In genomic region chr20:61117725-61118124, GRCh38 we compare ENCODE assay signal across 1 cellular context.
TF ChIP-seq lines count a peak whose summit lies in the region.

No MANE protein-coding gene starts in this region.

TF ChIP-seq in A549, 52 proteins besides CTCF, POLR2A, EP300 and RAD21 (continued from another document):
- no peak for TF ChIP-seq E2F6 (IDR thresholded peaks at IDR 0.05; ENCODE audit: borderline replicate concordance, low read depth)
